15 cellular contexts compared by ENCODE assay signal in genomic region chr1:216836316-216836715, GRCh38.
DNase-seq lines count a peak whose midpoint lies in the region; ATAC-seq lines count a peak whose summit lies in the region.
"Had no signal": no experiment of that assay in that cellular context is flagged by ENCODE, and none has a peak within 500 bp of the region (broad histone marks: within the 10 kb centered on the region; RNA-seq: fewer than 3 reads in every experiment).

No MANE protein-coding gene starts in this region.

- DNase-seq in NCI-H1092 (lab: John Stamatoyannopoulos, UW) (peak; percentile 33), NCI-H1930 (lab: John Stamatoyannopoulos, UW) (peak; percentile 43 to 49), NCI-H345 treated with DMSO at 0.1 percent for 48 hours (lab: John Stamatoyannopoulos, UW; ENCODE audit: unreplicated experiment) (peak; percentile 44), retina (peak; percentile 49), germinal center (ENCODE audit: low spot score) (no peak), anterior cingulate cortex (lab: John Stamatoyannopoulos, UW) (no peak)
- DNase-seq: CD8-positive, alpha-beta memory T cell; DMS79 treated with DMSO at 0.1 percent for 48 hours; H9; MV-4-11; NCI-H1436 treated with DMSO at 0.1 percent for 48 hours; NCI-H2107; NCI-H446 treated with DMSO at 0.1 percent for 48 hours; NCI-H774 had no signal

- ATAC-seq in GM18498 (IDR thresholded peaks at IDR 0.05; ENCODE audit: unreplicated experiment): no peak

Comparison
In these comparisons a context has a peak if more than half of its experiments do, and no peak if none do; other contexts are left out.
1. DNase-seq: peak in NCI-H1092 (single experiment), NCI-H1930 (2 of 2), NCI-H345 treated with DMSO at 0.1 percent for 48 hours (single experiment) and retina (single experiment); none in germinal center (single experiment) and anterior cingulate cortex (0 of 58).